9 cellular contexts compared by ENCODE assay signal in the genomic region with DNA sequence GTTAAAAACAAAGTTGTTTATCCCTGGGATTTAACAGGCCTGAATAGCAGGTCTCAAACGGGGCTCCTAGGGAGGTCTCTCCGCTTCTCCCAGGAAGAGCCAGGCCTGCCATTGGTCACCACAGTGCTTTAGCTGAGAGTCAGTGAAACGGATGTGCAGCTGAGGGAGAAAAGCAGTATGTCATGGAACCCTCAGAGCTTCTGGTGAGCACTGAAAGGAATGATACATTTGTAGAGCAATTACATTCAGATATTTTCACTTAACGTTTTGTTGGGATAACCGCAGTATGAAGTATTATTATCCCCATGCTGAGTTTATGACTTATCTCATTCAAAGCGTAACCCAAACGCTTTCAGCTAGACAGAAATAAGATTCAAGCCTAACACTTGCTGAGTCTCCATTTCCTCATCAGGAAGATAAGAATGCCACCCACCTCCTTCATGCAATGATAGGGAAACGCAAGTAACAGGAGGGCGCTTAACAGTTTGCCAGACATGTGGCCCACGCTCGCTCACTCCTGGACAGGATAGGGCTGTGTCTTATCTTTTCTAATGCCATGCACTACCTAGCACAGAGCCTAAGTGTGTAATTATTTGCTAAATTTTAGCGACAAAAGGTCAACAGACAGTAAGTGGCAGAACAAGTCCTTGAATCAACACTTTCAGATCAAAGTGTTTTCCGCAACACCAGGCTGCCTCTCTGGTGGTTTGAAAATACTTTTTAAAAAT. TPM values are rescaled to one million over a fixed set of nuclear protein-coding genes. Genes with fewer than 3 reads are reported as not detected.
DNase-seq lines count a peak whose midpoint lies in the region; ATAC-seq and TF ChIP-seq lines count a peak whose summit lies in the region.
"Had no signal": no experiment of that assay in that cellular context is flagged by ENCODE, and none has a peak within 500 bp of the region (broad histone marks: within the 10 kb centered on the region; RNA-seq: fewer than 3 reads in every experiment).

No MANE protein-coding gene starts in this region.

- peaks cover 38% of the 10 kb centered on the region for H3K4me1 Mint-ChIP-seq in WTC11

- no peaks in the 10 kb centered on the region for H3K9me3 Mint-ChIP-seq in WTC11

- H3K36me3 Mint-ChIP-seq in WTC11: peaks cover 12% of the 10 kb centered on the region

- H3K27ac ChIP-seq in 22Rv1 (peak overlapping the region; percentile 41), HL-60 (replicated peaks) (peak overlapping the region; percentile 56), right lobe of liver (peak overlapping the region; percentile 5 to 20 (median 9)), GM23248 (no peak overlapping the region)
- H3K27ac ChIP-seq: suprapubic skin had no signal

- peaks cover 0 to 17% (median 8%) of the 10 kb centered on the region in 4 donors for H3K36me3 ChIP-seq in right lobe of liver
- H3K36me3 ChIP-seq in GM23248 (ENCODE audit: low read depth): peaks cover 14% of the 10 kb centered on the region

- H3K4me1 ChIP-seq in right lobe of liver (peaks cover 0 to 28% (median 7%) of the 10 kb centered on the region in 4 donors), GM23248 (ENCODE audit: insufficient read depth) (peaks cover 10% of the 10 kb centered on the region)

- no peaks in the 10 kb centered on the region for H4K20me1 ChIP-seq in GM23248 (ENCODE audit: insufficient read depth)

- H3K4me3 ChIP-seq in HL-60 (replicated peaks; ENCODE audit: insufficient read depth, low read length): no peak overlapping the region
- no peak overlapping the region for H3K4me3 ChIP-seq in right lobe of liver
- no peak overlapping the region for H3K4me3 ChIP-seq in GM23248
- H3K4me3 ChIP-seq: suprapubic skin had no signal

- peaks cover 15% of the 10 kb centered on the region; the same call in 1 of the 2 replicates for H3F3A ChIP-seq in GM23248 (ENCODE audit: insufficient read depth)

- CTCF ChIA-PET in WTC11 (lab: Charles Lee): interaction anchor here (0.6 to 5.2 kb wide), 12 partner anchors 10 to 291 kb away, joined by 3 to 111 read pairs (median 6); a partner anchor contains a TSS

- no peak overlapping the region for H3K4me2 ChIP-seq in GM23248 (ENCODE audit: unreplicated experiment)

- intact Hi-C loops in right lobe of liver (cut with DNase I): no loop called here
- intact Hi-C loops in sciatic nerve (cut with DNase I): no loop called here

- no peak for ATAC-seq in WTC11
- peak in 3 of 4 donors; percentile 10 to 35 (median 14) for ATAC-seq in right lobe of liver
- ATAC-seq in sciatic nerve: no peak

- TF ChIP-seq POLR2A in right lobe of liver (IDR thresholded peaks at IDR 0.05): no peak

- DNase-seq in HL-60 (ENCODE audit: low read depth in 1 of 2, low spot score in 1 of 2): no peak
- DNase-seq in WTC11 (ENCODE audit: low spot score): no peak
- DNase-seq in right lobe of liver: no peak
- DNase-seq in sciatic nerve (ENCODE audit: low spot score): no peak
- no peak for DNase-seq in GM23248
- DNase-seq in T1000 (lab: John Stamatoyannopoulos, UW): no peak
- DNase-seq in NCI-H1436 (lab: John Stamatoyannopoulos, UW): no peak

- POLR2A ChIA-PET in WTC11 (lab: Charles Lee): interaction anchor here (1.6 kb wide), 1 partner anchor 28 kb away, joined by 6 read pairs; a partner anchor contains a TSS

- no peaks in the 10 kb centered on the region for H3K9me2 ChIP-seq in GM23248 (ENCODE audit: insufficient read depth)

- peaks cover 18% of the 10 kb centered on the region for H3K79me2 ChIP-seq in GM23248 (ENCODE audit: insufficient read depth)

- WGBS in right lobe of liver (ENCODE audit: insufficient coverage, low coverage, low lambda C conversion rate, missing lambda C conversion rate): 34% methylated on average over 12 of the region's 13 CpGs
- 77 to 79% methylated on average over 13 of the region's 13 CpGs for WGBS in GM23248 (ENCODE audit: low coverage in 1 of 2, low lambda C conversion rate in 2 of 2, missing lambda C conversion rate in 2 of 2), 2 experiments

- H3K27ac Mint-ChIP-seq in WTC11: peak overlapping the region; percentile 27; the same call in 1 of the 2 replicates

- H3K9me3 ChIP-seq in right lobe of liver: peaks cover 0 to 3% (median 0%) of the 10 kb centered on the region in 4 donors
- H3K9me3 ChIP-seq in GM23248 (ENCODE audit: low read depth): no peaks in the 10 kb centered on the region
- H3K9me3 ChIP-seq: suprapubic skin had no signal

- no peak overlapping the region for H3K4me3 Mint-ChIP-seq in WTC11

- no peaks in the 10 kb centered on the region for H3K27me3 ChIP-seq in HL-60 (ENCODE audit: insufficient read depth, poor library complexity, severe bottlenecking)
- no peaks in the 10 kb centered on the region for H3K27me3 ChIP-seq in right lobe of liver
- no peaks in the 10 kb centered on the region for H3K27me3 ChIP-seq in GM23248 (replicated peaks; ENCODE audit: insufficient read depth)
- H3K27me3 ChIP-seq: suprapubic skin had no signal

- no peak overlapping the region for H2AFZ ChIP-seq in GM23248

- TF ChIP-seq CTCF in 22Rv1 (IDR thresholded peaks at IDR 0.05): no peak
- TF ChIP-seq CTCF in HL-60 (IDR thresholded peaks at IDR 0.05; ENCODE audit: insufficient read depth, low read length): no peak
- TF ChIP-seq CTCF in WTC11 (IDR thresholded peaks at IDR 0.05): no peak
- TF ChIP-seq CTCF in right lobe of liver (IDR thresholded peaks at IDR 0.05): no peak

- in situ Hi-C loops in GM23248 (cut with MboI): loop anchor here (10.0 kb wide), 1 partner anchor 294 kb away; no protein-coding TSS in a partner anchor

- no peak overlapping the region for H3K9ac ChIP-seq in GM23248

- H3K27me3 Mint-ChIP-seq in WTC11 (ENCODE audit: low read depth): no peaks in the 10 kb centered on the region

TF ChIP-seq in WTC11, 78 proteins besides CTCF, POLR2A, EP300 and RAD21 (continues in another document):
- TF ChIP-seq, protein P1, sequence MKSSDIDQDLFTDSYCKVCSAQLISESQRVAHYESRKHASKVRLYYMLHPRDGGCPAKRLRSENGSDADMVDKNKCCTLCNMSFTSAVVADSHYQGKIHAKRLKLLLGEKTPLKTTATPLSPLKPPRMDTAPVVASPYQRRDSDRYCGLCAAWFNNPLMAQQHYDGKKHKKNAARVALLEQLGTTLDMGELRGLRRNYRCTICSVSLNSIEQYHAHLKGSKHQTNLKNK (CRISPR knock-in tag; IDR thresholded peaks at IDR 0.05): no peak
- peak; percentile 55; the same call in 1 of the 2 replicates for TF ChIP-seq GABPB1 (CRISPR knock-in tag; IDR thresholded peaks at IDR 0.05)
- TF ChIP-seq ZNF671 (CRISPR knock-in tag; IDR thresholded peaks at IDR 0.05): no peak
- TF ChIP-seq, protein P2, sequence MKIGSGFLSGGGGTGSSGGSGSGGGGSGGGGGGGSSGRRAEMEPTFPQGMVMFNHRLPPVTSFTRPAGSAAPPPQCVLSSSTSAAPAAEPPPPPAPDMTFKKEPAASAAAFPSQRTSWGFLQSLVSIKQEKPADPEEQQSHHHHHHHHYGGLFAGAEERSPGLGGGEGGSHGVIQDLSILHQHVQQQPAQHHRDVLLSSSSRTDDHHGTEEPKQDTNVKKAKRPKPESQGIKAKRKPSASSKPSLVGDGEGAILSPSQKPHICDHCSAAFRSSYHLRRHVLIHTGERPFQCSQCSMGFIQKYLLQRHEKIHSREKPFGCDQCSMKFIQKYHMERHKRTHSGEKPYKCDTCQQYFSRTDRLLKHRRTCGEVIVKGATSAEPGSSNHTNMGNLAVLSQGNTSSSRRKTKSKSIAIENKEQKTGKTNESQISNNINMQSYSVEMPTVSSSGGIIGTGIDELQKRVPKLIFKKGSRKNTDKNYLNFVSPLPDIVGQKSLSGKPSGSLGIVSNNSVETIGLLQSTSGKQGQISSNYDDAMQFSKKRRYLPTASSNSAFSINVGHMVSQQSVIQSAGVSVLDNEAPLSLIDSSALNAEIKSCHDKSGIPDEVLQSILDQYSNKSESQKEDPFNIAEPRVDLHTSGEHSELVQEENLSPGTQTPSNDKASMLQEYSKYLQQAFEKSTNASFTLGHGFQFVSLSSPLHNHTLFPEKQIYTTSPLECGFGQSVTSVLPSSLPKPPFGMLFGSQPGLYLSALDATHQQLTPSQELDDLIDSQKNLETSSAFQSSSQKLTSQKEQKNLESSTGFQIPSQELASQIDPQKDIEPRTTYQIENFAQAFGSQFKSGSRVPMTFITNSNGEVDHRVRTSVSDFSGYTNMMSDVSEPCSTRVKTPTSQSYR (CRISPR knock-in tag; IDR thresholded peaks at IDR 0.05): no peak
- no peak for TF ChIP-seq JUN (CRISPR knock-in tag; IDR thresholded peaks at IDR 0.05)
- TF ChIP-seq, protein P3, sequence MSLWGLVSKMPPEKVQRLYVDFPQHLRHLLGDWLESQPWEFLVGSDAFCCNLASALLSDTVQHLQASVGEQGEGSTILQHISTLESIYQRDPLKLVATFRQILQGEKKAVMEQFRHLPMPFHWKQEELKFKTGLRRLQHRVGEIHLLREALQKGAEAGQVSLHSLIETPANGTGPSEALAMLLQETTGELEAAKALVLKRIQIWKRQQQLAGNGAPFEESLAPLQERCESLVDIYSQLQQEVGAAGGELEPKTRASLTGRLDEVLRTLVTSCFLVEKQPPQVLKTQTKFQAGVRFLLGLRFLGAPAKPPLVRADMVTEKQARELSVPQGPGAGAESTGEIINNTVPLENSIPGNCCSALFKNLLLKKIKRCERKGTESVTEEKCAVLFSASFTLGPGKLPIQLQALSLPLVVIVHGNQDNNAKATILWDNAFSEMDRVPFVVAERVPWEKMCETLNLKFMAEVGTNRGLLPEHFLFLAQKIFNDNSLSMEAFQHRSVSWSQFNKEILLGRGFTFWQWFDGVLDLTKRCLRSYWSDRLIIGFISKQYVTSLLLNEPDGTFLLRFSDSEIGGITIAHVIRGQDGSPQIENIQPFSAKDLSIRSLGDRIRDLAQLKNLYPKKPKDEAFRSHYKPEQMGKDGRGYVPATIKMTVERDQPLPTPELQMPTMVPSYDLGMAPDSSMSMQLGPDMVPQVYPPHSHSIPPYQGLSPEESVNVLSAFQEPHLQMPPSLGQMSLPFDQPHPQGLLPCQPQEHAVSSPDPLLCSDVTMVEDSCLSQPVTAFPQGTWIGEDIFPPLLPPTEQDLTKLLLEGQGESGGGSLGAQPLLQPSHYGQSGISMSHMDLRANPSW (CRISPR knock-in tag; conservative IDR thresholded peaks at IDR 0.05; ENCODE audit: low read depth): no peak

RNA-seq across cellular contexts. Expression of a gene that starts 28.2 kb away (rescaled TPM):
- total RNA-seq in WTC11 (2021) (125 to 156 TPM (median 144 TPM) in 3 replicates), right lobe of liver (100 to 1,000 TPM; 107 to 249 (median 133) TPM), sciatic nerve (163 TPM)
- 369 and 375 TPM in 2 replicates for total RNA-seq in GM23248 (2014; rRNA removed; shearing (Covaris generic))
- polyA plus RNA-seq in GM23248 (2016; fragmentation: Nextera tagmentation; extraction: Ambion mirVana): 637 and 653 TPM in 2 replicates

RNA-seq across cellular contexts. Expression of a gene that starts 37.3 kb away (rescaled TPM):
- total RNA-seq in WTC11 (2021) (33.5 to 36.1 TPM (median 33.9 TPM) in 3 replicates), right lobe of liver (10 to 100 TPM; 12.7 to 38.1 (median 18.5) TPM), sciatic nerve (45.2 TPM)
- total RNA-seq in GM23248 (2014; rRNA removed; shearing (Covaris generic)): 15.2 and 16.8 TPM in 2 replicates
- polyA plus RNA-seq in GM23248 (2016; fragmentation: Nextera tagmentation; extraction: Ambion mirVana): 26.5 and 27.8 TPM in 2 replicates

Comparison
In these comparisons a context has a peak if more than half of its experiments do, and no peak if none do; other contexts are left out.
1. ATAC-seq: peak in right lobe of liver (3 of 4); none in WTC11 (single experiment) and sciatic nerve (single experiment).